In the genomic region with DNA sequence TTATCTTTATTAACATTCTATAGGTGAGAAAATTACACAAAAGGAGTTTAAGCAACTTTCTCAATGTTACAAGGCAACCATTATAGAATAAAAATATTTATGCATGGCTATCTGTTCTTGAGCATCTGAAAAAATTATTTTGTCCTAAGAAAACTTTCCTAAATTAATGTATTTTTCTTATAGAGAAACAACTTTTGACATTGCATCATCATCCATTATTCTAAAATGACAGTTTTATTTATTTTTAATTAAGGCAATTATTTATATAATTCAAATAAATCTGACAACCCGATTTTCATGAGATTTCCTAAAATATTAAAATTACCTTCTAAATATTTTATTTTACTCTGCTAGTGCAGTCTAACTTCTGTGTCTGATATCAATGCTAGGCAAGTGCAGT, we compare ENCODE assay signal across 29 cellular contexts. TPM values are rescaled to one million over a fixed set of nuclear protein-coding genes. Genes with fewer than 3 reads are reported as not detected.
"Had no signal": no experiment of that assay in that cellular context is flagged by ENCODE, and none has a peak within 500 bp of the region (broad histone marks: within the 10 kb centered on the region; RNA-seq: fewer than 3 reads in every experiment).

No MANE protein-coding gene starts in this region.

- H3K27ac ChIP-seq: colonic mucosa, coronary artery, dorsolateral prefrontal cortex, epithelial cell of prostate, esophagus muscularis mucosa, esophagus squamous epithelium, foreskin keratinocyte, gastrocnemius medialis, gastroesophageal sphincter, heart left ventricle, heart right ventricle had no signal

- ATAC-seq: effector memory CD8-positive, alpha-beta T cell; esophagus mucosa; foreskin keratinocyte; gastrocnemius medialis; gastroesophageal sphincter; heart left ventricle; heart right ventricle had no signal

- H3K4me1 ChIP-seq: colonic mucosa, foreskin keratinocyte, gastrocnemius medialis had no signal

- FAIRE-seq: colon, endometrium, endothelial cell of umbilical vein, frontal cortex had no signal

- H3K27me3 ChIP-seq: colonic mucosa, esophagus muscularis mucosa, gastroesophageal sphincter had no signal

- H3K36me3 ChIP-seq: colonic mucosa, esophagus muscularis mucosa, esophagus squamous epithelium, gastrocnemius medialis, gastroesophageal sphincter, heart left ventricle, heart right ventricle had no signal

- DNase-seq: colonic mucosa; cortex of kidney; dermis blood vessel endothelial cell; dorsolateral prefrontal cortex; effector CD4-positive, alpha-beta T cell; effector CD8-positive, alpha-beta T cell; effector memory CD4-positive, alpha-beta T cell; effector memory CD8-positive, alpha-beta T cell; endodermal cell; erythroblast; esophagus squamous epithelium; foreskin fibroblast; foreskin keratinocyte; foreskin melanocyte; gastrocnemius medialis; glutamatergic neuron; head of caudate nucleus; heart left ventricle; heart right ventricle had no signal

- H3K9me3 ChIP-seq: colonic mucosa, esophagus muscularis mucosa, esophagus squamous epithelium, gastrocnemius medialis, gastroesophageal sphincter, heart left ventricle, heart right ventricle had no signal

- H3K4me3 ChIP-seq: colonic mucosa, coronary artery, dorsolateral prefrontal cortex, esophagus muscularis mucosa, esophagus squamous epithelium, gastrocnemius medialis, gastroesophageal sphincter, heart left ventricle, heart right ventricle had no signal

RNA-seq across cellular contexts. Expression of a gene that starts 4.8 kb away (rescaled TPM):
- total RNA-seq: dermis microvascular lymphatic vessel endothelial cell, endothelial cell of umbilical vein, frontal cortex had no signal
